In the genomic region with DNA sequence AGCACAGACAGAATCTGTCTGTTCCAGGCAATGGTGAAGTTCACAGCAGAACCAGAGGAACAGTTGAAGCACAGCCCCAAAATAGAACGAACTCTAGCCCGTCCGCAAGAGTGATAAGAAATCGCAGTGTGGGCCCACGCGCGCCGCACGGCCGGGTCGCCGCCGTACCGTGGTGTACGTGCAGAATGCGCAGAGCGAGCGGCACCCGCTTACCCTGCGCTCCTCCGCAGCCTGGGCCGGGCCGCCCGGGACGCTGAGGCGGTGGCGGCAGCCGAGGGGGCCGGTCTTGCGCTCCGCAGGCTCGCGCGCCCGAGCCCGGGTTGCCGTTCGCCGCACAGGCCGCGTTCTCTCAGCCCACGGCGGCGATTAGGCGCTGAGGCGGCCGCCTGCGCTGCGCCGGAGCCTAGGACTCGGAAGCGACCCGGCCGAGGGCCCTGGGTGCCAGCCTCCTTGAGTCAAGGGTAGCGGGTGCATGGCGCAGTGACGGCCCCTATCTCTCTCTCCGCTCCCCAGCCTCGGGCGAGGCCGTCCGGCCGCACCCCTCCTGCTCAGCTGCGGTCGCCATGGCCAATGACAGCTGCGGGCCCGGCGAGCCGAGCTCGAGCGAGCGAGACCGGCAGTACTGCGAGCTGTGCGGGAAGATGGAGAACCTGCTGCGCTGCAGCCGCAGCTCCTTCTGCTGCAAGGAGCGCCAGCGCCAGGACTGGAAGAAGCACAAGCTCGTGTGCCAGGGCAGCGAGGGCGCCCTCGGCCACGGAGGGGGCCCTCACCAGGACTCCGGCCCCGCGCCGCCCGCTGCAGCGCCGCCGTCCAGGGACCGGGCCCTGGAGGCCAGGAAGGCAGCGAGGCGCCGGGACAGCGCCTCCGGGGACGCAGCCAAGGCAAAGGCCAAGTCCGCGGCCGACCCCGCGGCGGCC, we compare ENCODE assay signal across 8 cellular contexts. TPM values are rescaled to one million over a fixed set of nuclear protein-coding genes. Genes with fewer than 3 reads are reported as not detected.
DNase-seq lines count a peak whose midpoint lies in the region; ATAC-seq, FAIRE-seq and TF ChIP-seq lines count a peak whose summit lies in the region.

No MANE protein-coding gene starts in this region.

- CTCF ChIA-PET in activated CD4-positive, alpha-beta T cell treated with anti-CD3 and anti-CD28 coated beads, Interleukin-2, amount 10 ng/mL, durations not matched to agents 7 days and 5 days (lab: Charles Lee) = interaction anchor here (0.6 to 2.5 kb wide), 10 partner anchors 8 to 953 kb away, joined by 3 to 7 read pairs (median 5); no protein-coding TSS in a partner anchor
- CTCF ChIA-PET in HepG2 (lab: Yijun Ruan, JAX; ENCODE audit: low intra/inter-chr PET ratio, low total read pairs) = interaction anchor here (1.3 kb wide), 1 partner anchor 35 kb away, joined by 4 read pairs; no protein-coding TSS in a partner anchor

- 2% methylated on average over 13 of the region's 105 CpGs for WGBS in HepG2 (ENCODE audit: low lambda C conversion rate)

- H3K4me3 ChIP-seq in coronary artery = peak overlapping the region; percentile 89
- H3K4me3 ChIP-seq in HepG2 (replicated peaks in 1 of 3; ENCODE audit: insufficient read depth in 1 of 3, low read depth in 2 of 3, low read length in 3 of 3) = peak overlapping the region; percentile 67 to 83 (median 68)

- no peaks in the 10 kb centered on the region for H3K9me3 ChIP-seq in HepG2 (ENCODE audit: low read length)

- DNase-seq in GM12891 (ENCODE audit: insufficient read length, low spot score) = peak; percentile 42
- DNase-seq in NCI-H146 treated with DMSO at 0.1 percent for 48 hours (lab: John Stamatoyannopoulos, UW; ENCODE audit: unreplicated experiment) = peak; percentile 7
- DNase-seq in activated CD4-positive, alpha-beta T cell treated with anti-CD3 and anti-CD28 coated beads, Interleukin-2, amount 10 ng/mL, durations not matched to agents 7 days and 5 days = peak; percentile 67
- peak; percentile 86 for DNase-seq in coronary artery (ENCODE audit: low spot score)
- DNase-seq in HepG2 (ENCODE audit: low spot score) = peak; percentile 18
- DNase-seq in stimulated activated CD4-positive, alpha-beta T cell treated with anti-CD3 and anti-CD28 coated beads, Interleukin-4, amount 100 ng/mL, for 1 hour = peak; percentile 71

- peaks cover 5 to 6% of the 10 kb centered on the region in 2 experiments; a peak in 1 of 5 replicates for H3K36me3 ChIP-seq in HepG2 (replicated peaks in 1 of 2; ENCODE audit: control insufficient read depth in 1 of 2, insufficient read depth in 2 of 2, low read length in 2 of 2)

- no TSS peak for BruUV-seq in HepG2 (replicated peaks; lab: Mats Ljungman, UMichigan)

- intact Hi-C loops in HepG2 (cut with micrococcal nuclease; ENCODE audit: unreplicated experiment) = loop anchor here (1.0 kb wide), 1 partner anchor 32 kb away; a partner anchor contains a TSS

- no peaks in the 10 kb centered on the region; a peak in 1 of 5 replicates for H3K27me3 ChIP-seq in HepG2 (ENCODE audit: control insufficient read depth in 1 of 2, insufficient read depth in 2 of 2, low read length in 2 of 2)

- TF ChIP-seq CTCF in coronary artery (IDR thresholded peaks at IDR 0.05) = no peak
- no peak; the same call in 1 of the 2 replicates for TF ChIP-seq CTCF in HepG2 (CRISPR knock-in tag; IDR thresholded peaks at IDR 0.05)

- TF ChIP-seq POLR2A in GM12891 (IDR thresholded peaks at IDR 0.05; ENCODE audit: low read depth, low read length) = no peak
- TF ChIP-seq POLR2A in HepG2 (IDR thresholded peaks at IDR 0.05; ENCODE audit: insufficient read depth in 1 of 2, low read depth in 2 of 2, low read length in 2 of 2) = no peak

- H3K9ac ChIP-seq in HepG2 (ENCODE audit: insufficient read depth, low read depth, low read length) = peak overlapping the region; percentile 68

- no peak for TF ChIP-seq EP300 in HepG2 (IDR thresholded peaks at IDR 0.05; ENCODE audit: low read depth in 2 of 2, low read length in 2 of 2)
- no peak for TF ChIP-seq EP300 in HepG2 (CRISPR knock-in tag; IDR thresholded peaks at IDR 0.05; ENCODE audit: borderline replicate concordance)

- POLR2A ChIA-PET in activated CD4-positive, alpha-beta T cell treated with anti-CD3 and anti-CD28 coated beads, Interleukin-2, amount 10 ng/mL, durations not matched to agents 7 days and 5 days (lab: Charles Lee) = interaction anchor here (0.9 to 1.4 kb wide), 2 partner anchors 9 to 27 kb away, joined by 4 to 6 read pairs; no protein-coding TSS in a partner anchor
- POLR2A ChIA-PET in HepG2 (lab: Yijun Ruan, JAX) = interaction anchor here (0.9 to 6.4 kb wide), 7 partner anchors 9 to 33 kb away, joined by 3 to 47 read pairs (median 4); a partner anchor contains a TSS

- H3K4me3 Mint-ChIP-seq in activated CD4-positive, alpha-beta T cell treated with anti-CD3 and anti-CD28 coated beads, Interleukin-2, amount 10 ng/mL, durations not matched to agents 7 days and 5 days = peak overlapping the region; percentile 93

- H3K27me3 Mint-ChIP-seq in activated CD4-positive, alpha-beta T cell treated with anti-CD3 and anti-CD28 coated beads, Interleukin-2, amount 10 ng/mL, durations not matched to agents 7 days and 5 days = no peaks in the 10 kb centered on the region

- peak; percentile 83 for FAIRE-seq in GM12891 (lab: Jason Lieb, UNC)
- no peak for FAIRE-seq in HepG2 (lab: Jason Lieb, UNC)

- ATAC-seq in HG02642 (IDR thresholded peaks at IDR 0.05; ENCODE audit: poor library complexity, unreplicated experiment) (peak; percentile 51), HepG2 (peak; percentile 80), HG03097 (IDR thresholded peaks at IDR 0.05; ENCODE audit: low FRiP score, unreplicated experiment) (no peak)

- peak overlapping the region; percentile 96 for H3K27ac Mint-ChIP-seq in activated CD4-positive, alpha-beta T cell treated with anti-CD3 and anti-CD28 coated beads, Interleukin-2, amount 10 ng/mL, durations not matched to agents 7 days and 5 days

- H3K9me3 Mint-ChIP-seq in activated CD4-positive, alpha-beta T cell treated with anti-CD3 and anti-CD28 coated beads, Interleukin-2, amount 10 ng/mL, durations not matched to agents 7 days and 5 days = no peaks in the 10 kb centered on the region

- H3K27ac ChIP-seq in coronary artery (peak overlapping the region; percentile 84 to 97), HepG2 (ENCODE audit: extremely low read length, insufficient read depth, low read length) (no peak overlapping the region)

- peak overlapping the region; percentile 93 for H3K4me2 ChIP-seq in HepG2 (ENCODE audit: low read depth, low read length)

- peak; percentile 40; the same call in 1 of the 2 replicates for TF ChIP-seq RAD21 in HepG2 (CRISPR knock-in tag; IDR thresholded peaks at IDR 0.05)

- H3K4me1 ChIP-seq in HepG2 (ENCODE audit: insufficient read depth, low read length) = peaks cover 42% of the 10 kb centered on the region

- H4K20me1 ChIP-seq in HepG2 (ENCODE audit: insufficient read depth, low read length) = peaks cover 22% of the 10 kb centered on the region

- H3K36me3 Mint-ChIP-seq in activated CD4-positive, alpha-beta T cell treated with anti-CD3 and anti-CD28 coated beads, Interleukin-2, amount 10 ng/mL, durations not matched to agents 7 days and 5 days (ENCODE audit: low read depth) = peaks cover 31% of the 10 kb centered on the region

- peaks cover 61% of the 10 kb centered on the region for H3K4me1 Mint-ChIP-seq in activated CD4-positive, alpha-beta T cell treated with anti-CD3 and anti-CD28 coated beads, Interleukin-2, amount 10 ng/mL, durations not matched to agents 7 days and 5 days

- in situ Hi-C loops in HepG2 (cut with HindIII; ENCODE audit: extremely low pct_ligation_motif_present, low pct_unique_long_range_greater_than_20kb) = no loop called here

- peaks cover 13% of the 10 kb centered on the region for H3K79me2 ChIP-seq in HepG2 (ENCODE audit: insufficient read depth, low read length)

- no peak overlapping the region for H2AFZ ChIP-seq in HepG2 (ENCODE audit: low read length)

RNA-seq across cellular contexts. Expression of a gene that starts 20.5 kb away (rescaled TPM):
- polyA plus RNA-seq in GM12891 (2012; ENCODE audit: low read depth, missing spikeins) = 12.5 TPM
- 10 to 100 TPM; 22.1 to 23.8 TPM for total RNA-seq in activated CD4-positive, alpha-beta T cell treated with anti-CD3 and anti-CD28 coated beads, Interleukin-2, amount 10 ng/mL, durations not matched to agents 7 days and 5 days
- 32.5 and 35.5 TPM in 2 replicates for total RNA-seq in HepG2 (2016; rRNA removed; fragmentation: Illumina TruSeq; extraction: Trizol)
- total RNA-seq in HepG2 (2016; cell fraction: cytosol; rRNA removed; fragmentation: Illumina TruSeq; extraction: Trizol; ENCODE audit: low read depth) = 10.8 and 11.7 TPM in 2 replicates
- total RNA-seq in HepG2 (2016; cell fraction: insoluble cytoplasmic fraction; rRNA removed; fragmentation: Illumina TruSeq; extraction: Trizol) = 32.6 and 33.3 TPM in 2 replicates
- total RNA-seq in HepG2 (2016; cell fraction: membrane; rRNA removed; fragmentation: Illumina TruSeq; extraction: Trizol) = 18.7 and 20.1 TPM in 2 replicates
- total RNA-seq in HepG2 (2016; cell fraction: nucleus; rRNA removed; fragmentation: Illumina TruSeq; extraction: Trizol) = 31.9 and 35.3 TPM in 2 replicates
- polyA plus RNA-seq in HepG2 (2011; rRNA removed) = 20.0 and 21.9 TPM in 2 replicates
- 10.8 and 12.7 TPM in 2 replicates for polyA plus RNA-seq in HepG2 (2011; cell fraction: cytosol; rRNA removed)
- 45.9 and 52.5 TPM in 2 replicates for polyA plus RNA-seq in HepG2 (2011; cell fraction: nucleus; rRNA removed)
- polyA plus RNA-seq in HepG2 (2012) = 14.1 and 15.5 TPM in 2 replicates
- polyA plus RNA-seq in HepG2 (2016; cell fraction: cytosol; fragmentation: Illumina TruSeq; extraction: Trizol; ENCODE audit: low read depth) = 7.3 and 8.1 TPM in 2 replicates
- 24.7 and 25.3 TPM in 2 replicates for polyA plus RNA-seq in HepG2 (2016; cell fraction: insoluble cytoplasmic fraction; fragmentation: Illumina TruSeq; extraction: Trizol; ENCODE audit: low read depth)
- 13.1 and 14.1 TPM in 2 replicates for polyA plus RNA-seq in HepG2 (2016; cell fraction: membrane; fragmentation: Illumina TruSeq; extraction: Trizol; ENCODE audit: low read depth)
- 60.7 and 63.6 TPM in 2 replicates for polyA plus RNA-seq in HepG2 (2016; cell fraction: nucleus; fragmentation: Illumina TruSeq; extraction: Trizol; ENCODE audit: insufficient read depth, low read depth)
- 23.7 and 63.4 TPM in 2 replicates for polyA minus RNA-seq in HepG2 (2011; rRNA and poly(A)+ RNA removed; ENCODE audit: low replicate concordance)
- 4.2 and 5.5 TPM in 2 replicates for polyA minus RNA-seq in HepG2 (2011; cell fraction: cytosol; rRNA and poly(A)+ RNA removed)
- 27.8 and 29.0 TPM in 2 replicates for polyA minus RNA-seq in HepG2 (2011; cell fraction: nucleus; rRNA and poly(A)+ RNA removed)

RNA-seq across cellular contexts. Expression of a gene that starts 24.4 kb away (rescaled TPM):
- polyA plus RNA-seq in GM12891 (2012; ENCODE audit: low read depth, missing spikeins) = 2.4 TPM
- total RNA-seq in activated CD4-positive, alpha-beta T cell treated with anti-CD3 and anti-CD28 coated beads, Interleukin-2, amount 10 ng/mL, durations not matched to agents 7 days and 5 days = 1 to 10 TPM; 2.8 to 3.8 TPM
- total RNA-seq in HepG2 (2016; rRNA removed; fragmentation: Illumina TruSeq; extraction: Trizol) = 15.5 and 25.4 TPM in 2 replicates
- total RNA-seq in HepG2 (2016; cell fraction: cytosol; rRNA removed; fragmentation: Illumina TruSeq; extraction: Trizol; ENCODE audit: low read depth) = 88.1 and 117 TPM in 2 replicates
- 16.2 and 26.0 TPM in 2 replicates for total RNA-seq in HepG2 (2016; cell fraction: insoluble cytoplasmic fraction; rRNA removed; fragmentation: Illumina TruSeq; extraction: Trizol)
- 60.2 and 72.6 TPM in 2 replicates for total RNA-seq in HepG2 (2016; cell fraction: membrane; rRNA removed; fragmentation: Illumina TruSeq; extraction: Trizol)
- total RNA-seq in HepG2 (2016; cell fraction: nucleus; rRNA removed; fragmentation: Illumina TruSeq; extraction: Trizol) = 10.9 and 13.4 TPM in 2 replicates
- polyA plus RNA-seq in HepG2 (2011; rRNA removed) = 10.4 and 11.4 TPM in 2 replicates
- 5.0 and 11.2 TPM in 2 replicates for polyA plus RNA-seq in HepG2 (2011; cell fraction: cytosol; rRNA removed)
- polyA plus RNA-seq in HepG2 (2011; cell fraction: nucleus; rRNA removed) = 4.2 and 5.7 TPM in 2 replicates
- polyA plus RNA-seq in HepG2 (2012) = 5.3 and 6.5 TPM in 2 replicates
- polyA plus RNA-seq in HepG2 (2016; cell fraction: cytosol; fragmentation: Illumina TruSeq; extraction: Trizol; ENCODE audit: low read depth) = 114 and 137 TPM in 2 replicates
- polyA plus RNA-seq in HepG2 (2016; cell fraction: insoluble cytoplasmic fraction; fragmentation: Illumina TruSeq; extraction: Trizol; ENCODE audit: low read depth) = 13.5 and 14.0 TPM in 2 replicates
- 57.5 and 62.3 TPM in 2 replicates for polyA plus RNA-seq in HepG2 (2016; cell fraction: membrane; fragmentation: Illumina TruSeq; extraction: Trizol; ENCODE audit: low read depth)
- polyA plus RNA-seq in HepG2 (2016; cell fraction: nucleus; fragmentation: Illumina TruSeq; extraction: Trizol; ENCODE audit: insufficient read depth, low read depth) = 20.7 and 22.2 TPM in 2 replicates
- polyA minus RNA-seq in HepG2 (2011; rRNA and poly(A)+ RNA removed; ENCODE audit: low replicate concordance) = 3.7 TPM in 1 of 2 replicates, not detected in the other
- 1.3 and 2.9 TPM in 2 replicates for polyA minus RNA-seq in HepG2 (2011; cell fraction: cytosol; rRNA and poly(A)+ RNA removed)
- polyA minus RNA-seq in HepG2 (2011; cell fraction: nucleus; rRNA and poly(A)+ RNA removed) = 1.1 and 1.2 TPM in 2 replicates

RNA-seq across cellular contexts. Expression of a gene that starts 32.8 kb away (rescaled TPM):
- 6.0 TPM for polyA plus RNA-seq in GM12891 (2012; ENCODE audit: low read depth, missing spikeins)
- 1 to 10 TPM; 6.3 to 6.6 TPM for total RNA-seq in activated CD4-positive, alpha-beta T cell treated with anti-CD3 and anti-CD28 coated beads, Interleukin-2, amount 10 ng/mL, durations not matched to agents 7 days and 5 days
- total RNA-seq in HepG2 (2016; rRNA removed; fragmentation: Illumina TruSeq; extraction: Trizol) = 21.5 and 23.7 TPM in 2 replicates
- total RNA-seq in HepG2 (2016; cell fraction: cytosol; rRNA removed; fragmentation: Illumina TruSeq; extraction: Trizol; ENCODE audit: low read depth) = 5.3 and 7.3 TPM in 2 replicates
- total RNA-seq in HepG2 (2016; cell fraction: insoluble cytoplasmic fraction; rRNA removed; fragmentation: Illumina TruSeq; extraction: Trizol) = 24.0 and 25.1 TPM in 2 replicates
- 11.5 and 12.3 TPM in 2 replicates for total RNA-seq in HepG2 (2016; cell fraction: membrane; rRNA removed; fragmentation: Illumina TruSeq; extraction: Trizol)
- 14.5 and 18.1 TPM in 2 replicates for total RNA-seq in HepG2 (2016; cell fraction: nucleus; rRNA removed; fragmentation: Illumina TruSeq; extraction: Trizol)
- polyA plus RNA-seq in HepG2 (2011; rRNA removed) = 10.9 and 11.4 TPM in 2 replicates
- polyA plus RNA-seq in HepG2 (2011; cell fraction: cytosol; rRNA removed) = 8.2 and 10.4 TPM in 2 replicates
- polyA plus RNA-seq in HepG2 (2011; cell fraction: nucleus; rRNA removed) = 9.0 and 10.7 TPM in 2 replicates
- polyA plus RNA-seq in HepG2 (2012) = 7.4 and 9.0 TPM in 2 replicates
- polyA plus RNA-seq in HepG2 (2016; cell fraction: cytosol; fragmentation: Illumina TruSeq; extraction: Trizol; ENCODE audit: low read depth) = 6.4 and 6.7 TPM in 2 replicates
- 20.5 and 21.3 TPM in 2 replicates for polyA plus RNA-seq in HepG2 (2016; cell fraction: insoluble cytoplasmic fraction; fragmentation: Illumina TruSeq; extraction: Trizol; ENCODE audit: low read depth)
- 8.9 and 9.9 TPM in 2 replicates for polyA plus RNA-seq in HepG2 (2016; cell fraction: membrane; fragmentation: Illumina TruSeq; extraction: Trizol; ENCODE audit: low read depth)
- polyA plus RNA-seq in HepG2 (2016; cell fraction: nucleus; fragmentation: Illumina TruSeq; extraction: Trizol; ENCODE audit: insufficient read depth, low read depth) = 22.1 and 26.1 TPM in 2 replicates
- 5.9 and 16.0 TPM in 2 replicates for polyA minus RNA-seq in HepG2 (2011; rRNA and poly(A)+ RNA removed; ENCODE audit: low replicate concordance)
- 6.9 and 8.2 TPM in 2 replicates for polyA minus RNA-seq in HepG2 (2011; cell fraction: cytosol; rRNA and poly(A)+ RNA removed)
- 16.1 and 23.2 TPM in 2 replicates for polyA minus RNA-seq in HepG2 (2011; cell fraction: nucleus; rRNA and poly(A)+ RNA removed)

Comparison
In these comparisons a context has a peak if more than half of its experiments do, and no peak if none do; other contexts are left out.
1. DNase-seq: peak in every context shown above with its lines; median percentile 86 in coronary artery; 71 in stimulated activated CD4-positive, alpha-beta T cell treated with anti-CD3 and anti-CD28 coated beads, Interleukin-4, amount 100 ng/mL, for 1 hour; 67 in activated CD4-positive, alpha-beta T cell treated with anti-CD3 and anti-CD28 coated beads, Interleukin-2, amount 10 ng/mL, durations not matched to agents 7 days and 5 days; 42 in GM12891; 18 in HepG2; 7 in NCI-H146 treated with DMSO at 0.1 percent for 48 hours.